ENCODE assay signal across 9 cellular contexts in the genomic region with DNA sequence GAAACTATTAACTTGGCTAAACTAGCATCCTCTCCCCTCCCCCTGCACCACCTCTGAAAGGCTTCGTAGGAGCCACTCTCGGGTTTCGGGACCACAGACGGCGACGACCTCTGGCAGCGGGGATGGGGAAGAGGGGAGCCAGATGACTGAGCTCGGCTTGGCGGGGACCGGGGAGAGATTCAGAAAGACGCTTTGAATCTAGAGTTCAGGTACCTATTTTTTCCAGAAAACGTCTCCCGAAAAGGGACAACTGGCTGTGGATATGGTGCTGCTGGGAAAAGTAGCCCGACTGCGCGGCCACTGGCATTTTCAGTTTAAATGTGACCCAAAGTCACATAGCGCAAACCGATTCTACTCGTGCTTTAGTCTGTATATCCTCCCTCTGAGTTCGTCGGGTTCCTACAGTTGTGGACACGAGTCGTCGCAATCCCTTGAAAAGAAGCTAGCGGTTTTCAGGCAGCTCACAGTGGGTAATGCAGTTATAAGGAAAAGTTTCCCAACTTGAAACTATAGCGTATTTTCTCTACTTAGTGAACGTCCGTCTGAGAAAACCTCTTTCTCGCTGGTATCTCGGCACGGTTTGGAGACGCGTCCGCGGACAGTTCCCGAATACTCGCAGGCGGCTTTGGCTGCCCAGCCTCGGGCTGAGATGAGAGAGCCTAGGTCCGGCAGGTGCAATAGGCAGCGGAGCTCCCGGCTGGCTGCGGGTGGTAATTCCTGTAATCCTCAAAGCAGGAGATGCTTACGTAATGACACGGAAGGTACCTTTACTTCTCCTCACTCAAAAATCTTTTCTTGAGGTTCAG. TPM values are rescaled to one million over a fixed set of nuclear protein-coding genes. Genes with fewer than 3 reads are reported as not detected.
A peak's percentile ranks its signal among the peaks of the same experiment; 100 is the strongest.
DNase-seq lines count a peak whose midpoint lies in the region; ATAC-seq and TF ChIP-seq lines count a peak whose summit lies in the region.
"Had no signal": no experiment of that assay in that cellular context is flagged by ENCODE, and none has a peak within 500 bp of the region (broad histone marks: within the 10 kb centered on the region; RNA-seq: fewer than 3 reads in every experiment).

No MANE protein-coding gene starts in this region.

- DNase-seq in EL (peak; percentile 20), NCI-H1694 treated with DMSO at 0.1 percent for 48 hours (lab: John Stamatoyannopoulos, UW) (peak; percentile 21), astrocyte of the spinal cord (ENCODE audit: low read depth, low spot score) (peak; percentile 30), sciatic nerve (ENCODE audit: low spot score) (no peak), epidermal melanocyte (ENCODE audit: insufficient read length, low spot score) (no peak)

- in situ Hi-C loops in astrocyte of the spinal cord (cut with HindIII; ENCODE audit: low sequenced_read_pairs): no loop called here

- peaks cover 14% of the 10 kb centered on the region for H3K4me1 ChIP-seq in iPS-15b (ENCODE audit: control insufficient read depth, insufficient read depth, low read length)

- no peak for TF ChIP-seq CTCF in astrocyte of the spinal cord (IDR thresholded peaks at IDR 0.05; ENCODE audit: low read depth, low read length)

- ATAC-seq in sciatic nerve (peak; percentile 44), HG03045 (IDR thresholded peaks at IDR 0.05; ENCODE audit: unreplicated experiment) (no peak), HG03457 (IDR thresholded peaks at IDR 0.05; ENCODE audit: unreplicated experiment) (no peak)

- intact Hi-C loops in sciatic nerve (cut with DNase I): no loop called here

- no peak overlapping the region for H3K9ac ChIP-seq in iPS-15b (ENCODE audit: low read depth, low read length)

- H3K9me3 ChIP-seq in iPS-15b (ENCODE audit: control insufficient read depth, insufficient read depth, low read length): no peaks in the 10 kb centered on the region

- no peaks in the 10 kb centered on the region for H3K36me3 ChIP-seq in iPS-15b (ENCODE audit: control insufficient read depth, insufficient read depth, low read length)

- peaks cover 29% of the 10 kb centered on the region for H3K27me3 ChIP-seq in iPS-15b (ENCODE audit: control insufficient read depth, insufficient read depth, low read length)

- H3K4me3 ChIP-seq in astrocyte of the spinal cord (ENCODE audit: low read depth, low read length) (peak overlapping the region; percentile 40), iPS-15b (ENCODE audit: low read depth, low read length) (peak overlapping the region; percentile 80)

RNA-seq across cellular contexts. Expression of a gene that starts 1.3 kb away (rescaled TPM):
- total RNA-seq in sciatic nerve: 9.1 TPM
- total RNA-seq: HT1080 had no signal

Comparison
In these comparisons a context has a peak if more than half of its experiments do, and no peak if none do; other contexts are left out.
1. DNase-seq: peak in EL (single experiment), NCI-H1694 treated with DMSO at 0.1 percent for 48 hours (single experiment) and astrocyte of the spinal cord (single experiment); none in sciatic nerve (single experiment) and epidermal melanocyte (single experiment).